ENCODE assay signal across 8 cellular contexts in the genomic region with DNA sequence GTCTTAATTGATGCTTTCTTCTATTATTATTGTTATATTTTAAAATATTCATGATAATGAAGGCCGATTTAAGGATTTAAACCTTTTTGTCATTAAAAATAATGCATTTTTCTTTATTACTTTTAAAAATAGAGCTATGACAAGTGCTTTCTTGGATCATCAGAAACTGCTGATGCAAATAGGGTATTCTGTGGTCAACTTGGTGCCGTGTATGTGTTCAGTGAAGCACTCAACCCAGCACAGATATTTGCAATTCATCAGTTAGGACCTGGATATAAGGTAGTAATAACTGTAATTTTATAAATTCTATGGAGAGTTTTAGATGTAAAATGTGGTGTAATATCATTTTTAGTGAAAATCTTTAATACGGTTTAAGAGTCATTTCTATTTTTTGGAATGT.
DNase-seq lines count a peak whose midpoint lies in the region; ATAC-seq, FAIRE-seq and TF ChIP-seq lines count a peak whose summit lies in the region.
"Not testable (repeated sequence)": the region's sequence is repeated elsewhere in the genome, so short reads cannot be mapped to it uniquely, and the experiment has no call there.

No MANE protein-coding gene starts in this region.

- in situ Hi-C loops in GM12878 (cut with MboI) = not testable (repeated sequence)

- H3K36me3 ChIP-seq in GM12878 (ENCODE audit: control insufficient read depth in 2 of 2, insufficient read depth in 2 of 2, low read length in 1 of 2) = not testable (repeated sequence)

- RAD21 ChIA-PET in GM12878 (lab: Charles Lee; ENCODE audit: unreplicated experiment) = not testable (repeated sequence)

- H3K9me3 ChIP-seq in GM12878 (replicated peaks; ENCODE audit: control insufficient read depth, insufficient read depth, low read length) = not testable (repeated sequence)

- not testable (repeated sequence) for H2AFZ ChIP-seq in GM12878 (ENCODE audit: control insufficient read depth, low read depth, low read length)

- BruUV-seq in GM12878 (replicated peaks; lab: Mats Ljungman, UMichigan) = not testable (repeated sequence)

- not testable (repeated sequence) for H3K27ac ChIP-seq in GM12878 (ENCODE audit: control insufficient read depth, insufficient read depth)

- WGBS in GM12878 (ENCODE audit: insufficient coverage, insufficient replicate concordance, low lambda C conversion rate, missing lambda C conversion rate) = 2% methylated on average over 3 of the region's 3 CpGs

- not testable (repeated sequence) for TF ChIP-seq EP300 in GM12878 (IDR thresholded peaks at IDR 0.05; ENCODE audit: borderline replicate concordance in 1 of 2, control insufficient read depth in 1 of 2, low read depth in 2 of 2, low read length in 2 of 2)

- SMC1A ChIA-PET in GM12878 (lab: Charles Lee; ENCODE audit: uncharacterized antibody, unreplicated experiment) = interaction anchor here (1.3 kb wide), 1 partner anchor 11 kb away, joined by 6 read pairs; no protein-coding TSS in a partner anchor

- POLR2A ChIA-PET in GM12878 (lab: Charles Lee) = not testable (repeated sequence)

- ATAC-seq in GM18520 (IDR thresholded peaks at IDR 0.05; ENCODE audit: unreplicated experiment) = peak; percentile 84
- peak; percentile 74 for ATAC-seq in GM19324 (IDR thresholded peaks at IDR 0.05; ENCODE audit: low FRiP score, unreplicated experiment)
- peak; percentile 94 for ATAC-seq in GM21367 (IDR thresholded peaks at IDR 0.05; ENCODE audit: unreplicated experiment)
- ATAC-seq in GM21717 (IDR thresholded peaks at IDR 0.05; ENCODE audit: unreplicated experiment) = peak; percentile 99
- ATAC-seq in HG02852 (IDR thresholded peaks at IDR 0.05; ENCODE audit: unreplicated experiment) = peak; percentile 97
- peak; percentile 80 for ATAC-seq in HG03097 (IDR thresholded peaks at IDR 0.05; ENCODE audit: low FRiP score, unreplicated experiment)
- ATAC-seq in HG03439 (IDR thresholded peaks at IDR 0.05; ENCODE audit: unreplicated experiment) = peak; percentile 83
- peak; percentile 83 for ATAC-seq in GM12878

- FAIRE-seq in GM12878 (lab: Jason Lieb, UNC) = peak; percentile 78

- not testable (repeated sequence) for H3K79me2 ChIP-seq in GM12878 (ENCODE audit: control insufficient read depth, insufficient read depth, low read length)

- TF ChIP-seq RAD21 in GM12878 (IDR thresholded peaks at IDR 0.05; ENCODE audit: insufficient read depth, low read depth, low read length) = not testable (repeated sequence)

- H3K9ac ChIP-seq in GM12878 (ENCODE audit: control insufficient read depth, insufficient read depth, low read length) = not testable (repeated sequence)

- intact Hi-C loops in GM12878 (cut with micrococcal nuclease; ENCODE audit: unreplicated experiment) = not testable (repeated sequence)

- H3K4me2 ChIP-seq in GM12878 (ENCODE audit: control insufficient read depth, insufficient read depth) = not testable (repeated sequence)

- H3K4me3 ChIP-seq in GM12878 = not testable (repeated sequence)

- not testable (repeated sequence) for H3K4me1 ChIP-seq in GM12878 (ENCODE audit: control insufficient read depth, insufficient read depth, low read length)

- not testable (repeated sequence) for H4K20me1 ChIP-seq in GM12878 (ENCODE audit: control insufficient read depth, insufficient read depth)

- not testable (repeated sequence) for H3K27me3 ChIP-seq in GM12878 (replicated peaks in 1 of 2; ENCODE audit: control insufficient read depth in 2 of 2, insufficient read depth in 2 of 2, low read length in 1 of 2)

- TF ChIP-seq POLR2A in GM12878 (IDR thresholded peaks at IDR 0.05; ENCODE audit: low read depth, low read length) = not testable (repeated sequence)

- CTCF ChIA-PET in GM12878 (lab: Yijun Ruan, JAX) = not testable (repeated sequence)

- not testable (repeated sequence) for DNase-seq in GM12878 (ENCODE audit: low read depth, low spot score)

- TF ChIP-seq CTCF in GM12878 (IDR thresholded peaks at IDR 0.05 in 2 of 3, conservative IDR thresholded peaks at IDR 0.05 in 1 of 3; ENCODE audit: control insufficient read depth in 2 of 3, extremely low read depth in 1 of 3, insufficient read depth in 1 of 3, low read depth in 3 of 3, low read length in 3 of 3) = not testable (repeated sequence)
